ENCODE assay signal across 28 cellular contexts in genomic region chr13:48778551-48779088, GRCh38.
"Had no signal": no experiment of that assay in that cellular context is flagged by ENCODE, and none has a peak within 500 bp of the region (broad histone marks: within the 10 kb centered on the region; RNA-seq: fewer than 3 reads in every experiment).

No MANE protein-coding gene starts in this region.

- H3K9me3 ChIP-seq: testis had no signal

- H2AFZ ChIP-seq: neural progenitor cell, parathyroid adenoma had no signal

- H3K79me2 ChIP-seq: parathyroid adenoma had no signal

- H3K4me3 ChIP-seq: adrenal gland, ascending aorta, gastrocnemius medialis, lower lobe of right lung, neural progenitor cell, psoas muscle, spleen, testis had no signal

- H3K4me1 ChIP-seq: adrenal gland, gastrocnemius medialis, lower lobe of right lung, neural progenitor cell, parathyroid adenoma, psoas muscle, testis had no signal

- H3K9ac ChIP-seq: neural progenitor cell, parathyroid adenoma had no signal

- H3K36me3 ChIP-seq: adrenal gland, ascending aorta, gastrocnemius medialis, lower lobe of right lung, neural progenitor cell, spleen, WERI-Rb-1 had no signal

- H3K27me3 ChIP-seq: adrenal gland, ascending aorta, gastrocnemius medialis, neural progenitor cell, spleen, testis had no signal

- DNase-seq: activated CD4-positive, alpha-beta memory T cell treated with anti-CD3 and anti-CD28 coated beads for 36 hours; activated CD4-positive, alpha-beta T cell treated with anti-CD3 and anti-CD28 coated beads, Interleukin-2, amount 10 ng/mL, durations not matched to agents 24 days and 14 days; activated CD8-positive, alpha-beta memory T cell treated with anti-CD3 and anti-CD28 coated beads, Interleukin-2, amount 50 U/mL, for 4 hours; activated effector memory CD4-positive, alpha-beta T cell treated with anti-CD3 and anti-CD28 coated beads, Interleukin-2, amount 50 U/mL, for 16 hours; activated naive CD4-positive, alpha-beta T cell treated with anti-CD3 and anti-CD28 coated beads for 36 hours; activated naive CD8-positive, alpha-beta T cell treated with anti-CD3 and anti-CD28 coated beads for 36 hours; activated T-cell treated with anti-CD3 and anti-CD28 coated beads, Interleukin-2, amount 50 U/mL, for 1 hour; adrenal gland; caudate nucleus; cortex of kidney; effector memory CD8-positive, alpha-beta T cell; gastrocnemius medialis; lower lobe of right lung; mesendoderm; natural killer cell; occipital lobe; psoas muscle; spleen; stimulated activated CD4-positive, alpha-beta T cell treated with anti-CD3 and anti-CD28 coated beads, Interleukin-2, amount 100 ng/mL, for 48 hours; stimulated activated naive CD8-positive, alpha-beta T cell treated with anti-CD3 and anti-CD28 coated beads, Interleukin-15, Interleukin-2, amounts not matched to agents 100 U/mL and 50 U/mL, for 24 hours; T-helper 9 cell; testis; trophoblast cell; WERI-Rb-1 had no signal

- ATAC-seq: activated CD4-positive, CD25-positive, alpha-beta regulatory T cell treated with anti-CD3 and anti-CD28 coated beads, Interleukin-2, amount 50 U/mL, for 24 hours; effector memory CD8-positive, alpha-beta T cell; gastrocnemius medialis; lower lobe of right lung; natural killer cell; psoas muscle; stimulated activated naive CD8-positive, alpha-beta T cell treated with anti-CD3 and anti-CD28 coated beads, Interleukin-15, Interleukin-2, amounts not matched to agents 100 U/mL and 50 U/mL, for 24 hours had no signal

- H3K27ac ChIP-seq: adrenal gland, ascending aorta, gastrocnemius medialis, lower lobe of right lung, neural progenitor cell, parathyroid adenoma, psoas muscle, spleen, testis, WERI-Rb-1 had no signal

- H3K4me2 ChIP-seq: neural progenitor cell had no signal
